Comparison of ENCODE assay signal across 24 cellular contexts in genomic region chr7:6420680-6421079, GRCh38. TPM values are rescaled to one million over a fixed set of nuclear protein-coding genes. Genes with fewer than 3 reads are reported as not detected.
A peak's percentile ranks its signal among the peaks of the same experiment; 100 is the strongest.
DNase-seq lines count a peak whose midpoint lies in the region; ATAC-seq and TF ChIP-seq lines count a peak whose summit lies in the region.
"Had no signal": no experiment of that assay in that cellular context is flagged by ENCODE, and none has a peak within 500 bp of the region (broad histone marks: within the 10 kb centered on the region; RNA-seq: fewer than 3 reads in every experiment).

No MANE protein-coding gene starts in this region.

- no peak overlapping the region for H3K4me3 Mint-ChIP-seq in CD14-positive monocyte
- no peak overlapping the region for H3K4me3 Mint-ChIP-seq in activated CD8-positive, alpha-beta T cell treated with anti-CD3 and anti-CD28 coated beads, Interleukin-2, amount 10 ng/mL, durations not matched to agents 7 days and 5 days
- H3K4me3 Mint-ChIP-seq in stimulated activated memory B cell treated with anti-CD40 and anti-IgM and Interleukin-4, amounts not matched to agents 10 μg/mL and 1 μg/mL and 100 μg/mL, for 72 hours = no peak overlapping the region
- H3K4me3 Mint-ChIP-seq: B cell; CD4-positive, alpha-beta memory T cell had no signal

- no peak for TF ChIP-seq EP300 in stomach (IDR thresholded peaks at IDR 0.05)

- H3K4me3 ChIP-seq in dorsolateral prefrontal cortex (no peak overlapping the region), stomach (no peak overlapping the region)
- H3K4me3 ChIP-seq: PC-9, SJSA1 had no signal

- H3K9me3 Mint-ChIP-seq in CD14-positive monocyte = peaks cover 0 to 6% (median 0%) of the 10 kb centered on the region in 7 donors
- no peaks in the 10 kb centered on the region for H3K9me3 Mint-ChIP-seq in activated CD8-positive, alpha-beta T cell treated with anti-CD3 and anti-CD28 coated beads, Interleukin-2, amount 10 ng/mL, durations not matched to agents 7 days and 5 days (ENCODE audit: insufficient read depth)
- no peaks in the 10 kb centered on the region for H3K9me3 Mint-ChIP-seq in stimulated activated memory B cell treated with anti-CD40 and anti-IgM and Interleukin-4, amounts not matched to agents 10 μg/mL and 1 μg/mL and 100 μg/mL, for 72 hours
- H3K9me3 Mint-ChIP-seq: CD4-positive, alpha-beta memory T cell had no signal

- H3K27me3 ChIP-seq in dorsolateral prefrontal cortex (no peaks in the 10 kb centered on the region), stomach (no peaks in the 10 kb centered on the region)
- H3K27me3 ChIP-seq: SJSA1 had no signal

- CTCF ChIA-PET in activated CD8-positive, alpha-beta T cell treated with anti-CD3 and anti-CD28 coated beads, Interleukin-2, amount 10 ng/mL, durations not matched to agents 7 days and 5 days (lab: Charles Lee) = no interaction called here

- WGBS in stomach, 5 donors = 88 to 97% (median 94%) methylated on average over 6 to 10 of the region's 10 CpGs

- H3K27ac Mint-ChIP-seq in CD14-positive monocyte = peak overlapping the region in 6 of 7 donors; percentile 1 to 69 (median 54)
- H3K27ac Mint-ChIP-seq in activated CD8-positive, alpha-beta T cell treated with anti-CD3 and anti-CD28 coated beads, Interleukin-2, amount 10 ng/mL, durations not matched to agents 7 days and 5 days = no peak overlapping the region
- no peak overlapping the region for H3K27ac Mint-ChIP-seq in stimulated activated memory B cell treated with anti-CD40 and anti-IgM and Interleukin-4, amounts not matched to agents 10 μg/mL and 1 μg/mL and 100 μg/mL, for 72 hours
- H3K27ac Mint-ChIP-seq: B cell had no signal

- TF ChIP-seq CTCF in CD14-positive monocyte (IDR thresholded peaks at IDR 0.05) (no peak), dorsolateral prefrontal cortex (IDR thresholded peaks at IDR 0.05 in 54 of 56, conservative IDR thresholded peaks at IDR 0.05 in 2 of 56; ENCODE audit: low read depth in 1 of 56, partially characterized antibody in 56 of 56) (no peak), stomach (IDR thresholded peaks at IDR 0.05) (no peak)

- H3K27ac ChIP-seq in dorsolateral prefrontal cortex (peak overlapping the region in 39 of 59 donors; percentile 0 to 67 (median 38)), substantia nigra (ENCODE audit: low read depth, low read length, poor library complexity, severe bottlenecking) (peak overlapping the region; percentile 42), stomach (no peak overlapping the region)
- H3K27ac ChIP-seq: HL-60, PC-9, SJSA1 had no signal

- H3K9me3 ChIP-seq in stomach = no peaks in the 10 kb centered on the region
- H3K9me3 ChIP-seq: SJSA1 had no signal

- peaks cover 59 to 78% of the 10 kb centered on the region in 2 donors for H3K36me3 Mint-ChIP-seq in CD14-positive monocyte
- peaks cover 48% of the 10 kb centered on the region for H3K36me3 Mint-ChIP-seq in activated CD8-positive, alpha-beta T cell treated with anti-CD3 and anti-CD28 coated beads, Interleukin-2, amount 10 ng/mL, durations not matched to agents 7 days and 5 days (ENCODE audit: low read depth)
- peaks cover 63% of the 10 kb centered on the region for H3K36me3 Mint-ChIP-seq in stimulated activated memory B cell treated with anti-CD40 and anti-IgM and Interleukin-4, amounts not matched to agents 10 μg/mL and 1 μg/mL and 100 μg/mL, for 72 hours

- peaks cover 45% of the 10 kb centered on the region for H3K4me1 Mint-ChIP-seq in CD14-positive monocyte
- H3K4me1 Mint-ChIP-seq in activated CD8-positive, alpha-beta T cell treated with anti-CD3 and anti-CD28 coated beads, Interleukin-2, amount 10 ng/mL, durations not matched to agents 7 days and 5 days (ENCODE audit: low read depth) = peaks cover 8% of the 10 kb centered on the region
- peaks cover 14% of the 10 kb centered on the region for H3K4me1 Mint-ChIP-seq in stimulated activated memory B cell treated with anti-CD40 and anti-IgM and Interleukin-4, amounts not matched to agents 10 μg/mL and 1 μg/mL and 100 μg/mL, for 72 hours
- H3K4me1 Mint-ChIP-seq: B cell had no signal

- TF ChIP-seq POLR2A in stomach (IDR thresholded peaks at IDR 0.05) = no peak

- H3K36me3 ChIP-seq in stomach = peaks cover 20 to 90% (median 87%) of the 10 kb centered on the region in 4 donors

- ATAC-seq in activated CD8-positive, alpha-beta T cell treated with anti-CD3 and anti-CD28 coated beads, Interleukin-2, amount 10 ng/mL, durations not matched to agents 7 days and 5 days = no peak
- ATAC-seq in stimulated activated memory B cell treated with anti-CD40 and anti-IgM and Interleukin-4, amounts not matched to agents 10 μg/mL and 1 μg/mL and 100 μg/mL, for 72 hours = no peak

- DNase-seq in CD14-positive monocyte (ENCODE audit: low spot score) (no peak), NCI-H1694 (lab: John Stamatoyannopoulos, UW) (peak; percentile 70), dorsolateral prefrontal cortex (peak in 2 of 10 donors; percentile 28 to 53), substantia nigra (lab: John Stamatoyannopoulos, UW) (peak in 4 of 49 donors; percentile 19 to 64 (median 28)), stomach (no peak)
- no peak for DNase-seq in activated CD8-positive, alpha-beta T cell treated with anti-CD3 and anti-CD28 coated beads, Interleukin-2, amount 10 ng/mL, durations not matched to agents 7 days and 5 days
- DNase-seq: CD4-positive, alpha-beta memory T cell; COR-L47; DMS79 treated with DMSO at 0.1 percent for 48 hours; GF-D8; GOT3; HCEC 1CT; MV-4-11; NCI-H1105; NCI-H1436 treated with DMSO at 0.1 percent for 48 hours; NCI-H2029; NCI-H2227 treated with DMSO at 0.1 percent for 48 hours; NCI-H526 treated with DMSO at 0.1 percent for 48 hours; PC-9; Right ventricle myocardium superior had no signal

- H3K4me1 ChIP-seq in stomach = peaks cover 0 to 9% (median 0%) of the 10 kb centered on the region in 4 donors
- H3K4me1 ChIP-seq: SJSA1 had no signal

- POLR2A ChIA-PET in activated CD8-positive, alpha-beta T cell treated with anti-CD3 and anti-CD28 coated beads, Interleukin-2, amount 10 ng/mL, durations not matched to agents 7 days and 5 days (lab: Charles Lee) = no interaction called here

- intact Hi-C loops in CD14-positive monocyte (cut with micrococcal nuclease) (no loop called here), dorsolateral prefrontal cortex (cut with DNase I) (no loop called here), stomach (cut with DNase I; ENCODE audit: low total_unique reads) (no loop called here)

- peaks cover 0 to 3% (median 0%) of the 10 kb centered on the region in 3 donors for H3K27me3 Mint-ChIP-seq in CD14-positive monocyte (ENCODE audit: low read depth in 3 of 3)
- no peaks in the 10 kb centered on the region for H3K27me3 Mint-ChIP-seq in activated CD8-positive, alpha-beta T cell treated with anti-CD3 and anti-CD28 coated beads, Interleukin-2, amount 10 ng/mL, durations not matched to agents 7 days and 5 days (ENCODE audit: low read depth)
- H3K27me3 Mint-ChIP-seq in stimulated activated memory B cell treated with anti-CD40 and anti-IgM and Interleukin-4, amounts not matched to agents 10 μg/mL and 1 μg/mL and 100 μg/mL, for 72 hours = no peaks in the 10 kb centered on the region
- H3K27me3 Mint-ChIP-seq: B cell; CD4-positive, alpha-beta memory T cell had no signal

RNA-seq across cellular contexts. Expression of gene DAGLB, which starts 27.1 kb away (rescaled TPM):
- polyA plus RNA-seq in CD14-positive monocyte (10 to 100 TPM; 15.2 to 16.4 TPM), stomach (1 to 10 TPM; 4.7 to 6.6 (median 5.0) TPM)
- total RNA-seq in dorsolateral prefrontal cortex (10 to 100 TPM; 29.3 to 64.4 (median 44.3) TPM), stomach (10 to 100 TPM in 4 of 5 donors, 1 to 10 TPM in 1; 5.8 to 23.7 (median 15.4) TPM)
- total RNA-seq in activated CD8-positive, alpha-beta T cell treated with anti-CD3 and anti-CD28 coated beads, Interleukin-2, amount 10 ng/mL, durations not matched to agents 7 days and 5 days = 10 to 100 TPM; 25.1 to 28.5 TPM

RNA-seq across cellular contexts. Expression of gene RAC1, which starts 46.4 kb away (rescaled TPM):
- polyA plus RNA-seq in CD14-positive monocyte (100 to 1,000 TPM; 629 to 652 TPM), stomach (100 to 1,000 TPM; 190 to 319 (median 302) TPM)
- total RNA-seq in dorsolateral prefrontal cortex (100 to 1,000 TPM; 189 to 309 (median 248) TPM), stomach (100 to 1,000 TPM in 4 of 5 donors, 10 to 100 TPM in 1; 27.4 to 159 (median 118) TPM)
- total RNA-seq in activated CD8-positive, alpha-beta T cell treated with anti-CD3 and anti-CD28 coated beads, Interleukin-2, amount 10 ng/mL, durations not matched to agents 7 days and 5 days = 100 to 1,000 TPM; 182 to 186 TPM

Comparison
In these comparisons a context has a peak if more than half of its experiments do, and no peak if none do; other contexts are left out.
1. H3K27ac Mint-ChIP-seq: peak in CD14-positive monocyte (6 of 7); none in activated CD8-positive, alpha-beta T cell treated with anti-CD3 and anti-CD28 coated beads, Interleukin-2, amount 10 ng/mL, durations not matched to agents 7 days and 5 days (single experiment) and stimulated activated memory B cell treated with anti-CD40 and anti-IgM and Interleukin-4, amounts not matched to agents 10 μg/mL and 1 μg/mL and 100 μg/mL, for 72 hours (single experiment).
2. H3K27ac ChIP-seq: peak in dorsolateral prefrontal cortex (39 of 59) and substantia nigra (single experiment); none in stomach (0 of 5).